ENCODE assay signal across 10 cellular contexts in genomic region chr4:55635282-55635681, GRCh38.
DNase-seq lines count a peak whose midpoint lies in the region; ATAC-seq and TF ChIP-seq lines count a peak whose summit lies in the region.
"Had no signal": no experiment of that assay in that cellular context is flagged by ENCODE, and none has a peak within 500 bp of the region (broad histone marks: within the 10 kb centered on the region; RNA-seq: fewer than 3 reads in every experiment).

No MANE protein-coding gene starts in this region.

- in situ Hi-C loops in KBM-7 (cut with MboI; ENCODE audit: low pct_unique_long_range_greater_than_20kb, low sequenced_read_pairs) = no loop called here

- peak overlapping the region; percentile 59 for H3K4me3 ChIP-seq in epithelial cell of esophagus (ENCODE audit: low read length)
- H3K4me3 ChIP-seq: BLaER1 treated with 17β-estradiol and CSF1 and Interleukin-3, amounts not matched to agents 10 nM and 100 nM had no signal

- ATAC-seq in HG02884 (IDR thresholded peaks at IDR 0.05; ENCODE audit: unreplicated experiment) (no peak), GM19023 (IDR thresholded peaks at IDR 0.05; ENCODE audit: unreplicated experiment) (no peak)

- no peak for TF ChIP-seq CTCF in epithelial cell of esophagus (IDR thresholded peaks at IDR 0.05; ENCODE audit: insufficient read depth, low read depth, low read length, missing control alignments)

- DNase-seq in NCI-H82 (lab: John Stamatoyannopoulos, UW) = peak; percentile 10
- no peak for DNase-seq in NCI-H82 treated with DMSO at 0.1 percent for 48 hours (lab: John Stamatoyannopoulos, UW; ENCODE audit: unreplicated experiment)
- no peak for DNase-seq in epithelial cell of esophagus (ENCODE audit: low read depth)
- peak; percentile 25 for DNase-seq in stimulated activated CD8-positive, alpha-beta memory T cell treated with anti-CD3 and anti-CD28 coated beads, Interleukin-4, amount 100 ng/mL, for 48 hours
- no peak for DNase-seq in KBM-7
- DNase-seq: stimulated activated naive CD4-positive, alpha-beta T cell treated with Interleukin-2 at 50 U/mL for 16 hours had no signal

- TF ChIP-seq POLR2A in Raji (IDR thresholded peaks at IDR 0.05; ENCODE audit: insufficient read depth, low read depth, low read length) = peak; percentile 38; the same call in 1 of the 2 replicates

Comparison
In these comparisons a context has a peak if more than half of its experiments do, and no peak if none do; other contexts are left out.
1. DNase-seq: peak in NCI-H82 (single experiment) and stimulated activated CD8-positive, alpha-beta memory T cell treated with anti-CD3 and anti-CD28 coated beads, Interleukin-4, amount 100 ng/mL, for 48 hours (single experiment); none in NCI-H82 treated with DMSO at 0.1 percent for 48 hours (single experiment), epithelial cell of esophagus (single experiment) and KBM-7 (single experiment).